18 cellular contexts compared by ENCODE assay signal in genomic region chr1:212386029-212386428, GRCh38.
"Had no signal": no experiment of that assay in that cellular context is flagged by ENCODE, and none has a peak within 500 bp of the region (broad histone marks: within the 10 kb centered on the region; RNA-seq: fewer than 3 reads in every experiment).

No MANE protein-coding gene starts in this region.

- H3K27me3 ChIP-seq: gastroesophageal sphincter, heart left ventricle, tibial artery had no signal

- ATAC-seq: left ventricle myocardium superior; naive thymus-derived CD8-positive, alpha-beta T cell; sciatic nerve had no signal

- H3K27ac ChIP-seq: coronary artery, gastroesophageal sphincter, heart left ventricle, parathyroid adenoma, tibial artery had no signal

- H3K4me1 Mint-ChIP-seq: brain had no signal

- H3K9ac ChIP-seq: parathyroid adenoma had no signal

- H3K27me3 Mint-ChIP-seq: brain; naive thymus-derived CD8-positive, alpha-beta T cell had no signal

- H3K4me1 ChIP-seq: gastroesophageal sphincter, heart left ventricle, parathyroid adenoma, tibial artery had no signal

- DNase-seq: activated CD4-positive, alpha-beta T cell treated with anti-CD3 and anti-CD28 coated beads, Interleukin-2, amount 50 U/mL, for 1 hour; activated CD4-positive, CD25-positive, alpha-beta regulatory T cell; activated naive CD4-positive, alpha-beta T cell; heart left ventricle; kidney glomerular epithelial cell; left ventricle myocardium superior; naive thymus-derived CD8-positive, alpha-beta T cell; stimulated activated CD4-positive, alpha-beta T cell treated with anti-CD3 and anti-CD28 coated beads, Interleukin-4, amount 100 ng/mL, for 24 hours; stimulated activated naive CD4-positive, alpha-beta T cell; substantia nigra; SW 1271; tibial artery had no signal

- H3K4me3 Mint-ChIP-seq: brain; naive thymus-derived CD8-positive, alpha-beta T cell had no signal

- H3K27ac Mint-ChIP-seq: brain had no signal

- H3K4me3 ChIP-seq: coronary artery, gastroesophageal sphincter, heart left ventricle, smooth muscle cell, tibial artery had no signal
